12 cellular contexts compared by ENCODE assay signal in genomic region chr7:120738816-120739215, GRCh38.
"Had no signal": no experiment of that assay in that cellular context is flagged by ENCODE, and none has a peak within 500 bp of the region (broad histone marks: within the 10 kb centered on the region; RNA-seq: fewer than 3 reads in every experiment).

No MANE protein-coding gene starts in this region.

- H3K27ac ChIP-seq: colonic mucosa, tibial nerve, vagina, VCaP had no signal

- H3K4me3 ChIP-seq: colonic mucosa, tibial nerve, vagina had no signal

- H3K36me3 ChIP-seq: colonic mucosa, tibial nerve, vagina had no signal

- H3K4me1 ChIP-seq: colonic mucosa, vagina had no signal

- DNase-seq: activated CD4-positive, alpha-beta T cell treated with anti-CD3 and anti-CD28 coated beads for 4 hours; activated naive CD4-positive, alpha-beta T cell treated with Interleukin-2 at 50 U/mL for 16 hours; colonic mucosa; effector CD4-positive, alpha-beta T cell; foreskin melanocyte; head of caudate nucleus; naive thymus-derived CD4-positive, alpha-beta T cell; posterior cingulate gyrus; right cardiac atrium had no signal

- H3K9me3 ChIP-seq: colonic mucosa, tibial nerve, vagina had no signal

- H3K27me3 ChIP-seq: colonic mucosa, tibial nerve, vagina had no signal
